In the genomic region with DNA sequence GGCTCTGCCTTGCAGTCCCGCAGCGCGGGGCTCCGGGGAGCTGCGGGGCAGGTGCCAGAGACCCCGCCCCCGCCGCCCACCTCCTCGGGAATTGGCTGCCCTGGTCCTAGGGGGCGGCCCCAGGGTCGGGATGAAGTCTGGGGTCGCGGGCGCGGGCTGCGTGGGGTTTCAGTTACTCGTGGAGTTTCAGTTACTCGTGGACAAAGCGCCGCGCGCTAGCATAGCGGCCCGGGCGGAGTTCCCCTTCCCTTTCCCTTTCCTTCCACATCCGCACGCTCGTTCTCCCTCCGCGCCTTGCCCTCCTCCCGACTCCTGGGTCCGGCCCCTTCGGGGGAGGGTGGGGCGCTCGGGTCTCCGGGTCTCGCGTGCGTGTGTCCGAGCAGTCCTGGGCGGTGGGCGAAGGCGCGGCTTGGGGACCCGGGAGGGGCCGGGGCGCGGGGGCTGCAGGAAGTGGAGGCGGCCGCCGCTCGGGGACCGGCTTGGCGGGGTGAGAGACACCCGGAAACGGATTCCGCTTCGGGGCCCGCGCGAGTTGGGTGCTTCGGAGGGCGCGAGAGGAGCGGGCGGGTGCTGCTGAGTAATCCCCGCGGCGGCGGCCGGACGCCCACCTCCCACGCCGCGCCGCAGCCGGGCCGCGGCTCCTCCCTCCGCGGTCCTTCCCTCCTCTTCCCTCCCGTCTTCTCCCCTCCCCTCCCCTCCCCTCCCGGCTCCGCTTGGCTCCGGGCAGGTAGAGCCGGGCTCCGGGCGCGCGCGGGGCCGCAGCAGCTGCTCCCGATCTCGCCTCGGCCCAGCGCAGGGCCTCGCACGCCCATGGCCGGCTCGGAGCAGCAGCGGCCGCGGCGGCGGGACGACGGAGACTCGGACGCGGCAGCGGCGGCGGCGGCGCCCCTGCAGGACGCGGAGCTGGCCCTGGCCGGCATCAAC, we compare ENCODE assay signal across 8 cellular contexts. TPM values are rescaled to one million over a fixed set of nuclear protein-coding genes. Genes with fewer than 3 reads are reported as not detected.
A peak's percentile ranks its signal among the peaks of the same experiment; 100 is the strongest.
DNase-seq lines count a peak whose midpoint lies in the region; ATAC-seq lines count a peak whose summit lies in the region.

A gene (plus strand): TSS at position 693 of the 924 bp plus-strand sequence. CDS start 118 bp downstream, at position 811.

- no peak within 1 kb of the TSS for H4K5ac ChIP-seq in mesendoderm (ENCODE audit: low read length)

- H2BK5ac ChIP-seq in mesendoderm (ENCODE audit: low read length) = no peak within 1 kb of the TSS

- no peak within 1 kb of the TSS for H4K8ac ChIP-seq in mesendoderm (ENCODE audit: low read depth, low read length)

- H3K4me3 ChIP-seq in mesendoderm (ENCODE audit: low read length) = peak within 1 kb of the TSS; percentile 68

- peak within 1 kb of the TSS; percentile 91 for H3K56ac ChIP-seq in mesendoderm (ENCODE audit: low read length)

- H3K4me1 Mint-ChIP-seq in activated CD8-positive, alpha-beta T cell treated with anti-CD3 and anti-CD28 coated beads, Interleukin-2, amount 10 ng/mL, durations not matched to agents 7 days and 5 days (ENCODE audit: low read depth) = peaks cover 75% of the 10 kb centered on the region

- H3K79me2 ChIP-seq in mesendoderm (ENCODE audit: control insufficient read depth, insufficient read depth, low read length) = peaks cover 14% of the 10 kb centered on the region

- H3K23ac ChIP-seq in mesendoderm (ENCODE audit: low read length) = peak within 1 kb of the TSS; percentile 74

- peak within 1 kb of the TSS; percentile 91 for H3K27ac Mint-ChIP-seq in activated CD8-positive, alpha-beta T cell treated with anti-CD3 and anti-CD28 coated beads, Interleukin-2, amount 10 ng/mL, durations not matched to agents 7 days and 5 days

- H3K4ac ChIP-seq in mesendoderm (ENCODE audit: low read depth, low read length) = peak within 1 kb of the TSS; percentile 83

- no peaks in the 10 kb centered on the region for H3K9me3 Mint-ChIP-seq in activated CD8-positive, alpha-beta T cell treated with anti-CD3 and anti-CD28 coated beads, Interleukin-2, amount 10 ng/mL, durations not matched to agents 7 days and 5 days (ENCODE audit: insufficient read depth)

- H3K18ac ChIP-seq in mesendoderm (ENCODE audit: low read length) = peak within 1 kb of the TSS; percentile 68

- CTCF ChIA-PET in activated CD8-positive, alpha-beta T cell treated with anti-CD3 and anti-CD28 coated beads, Interleukin-2, amount 10 ng/mL, durations not matched to agents 7 days and 5 days (lab: Charles Lee) = interaction anchor here (0.9 to 1.8 kb wide), 3 partner anchors 48 to 1085 kb away, joined by 3 to 5 read pairs (median 5); no protein-coding TSS in a partner anchor

- no peaks in the 10 kb centered on the region for H3K27me3 Mint-ChIP-seq in activated CD8-positive, alpha-beta T cell treated with anti-CD3 and anti-CD28 coated beads, Interleukin-2, amount 10 ng/mL, durations not matched to agents 7 days and 5 days (ENCODE audit: low read depth)

- H2BK15ac ChIP-seq in mesendoderm (replicated peaks; ENCODE audit: low read depth) = no peak within 1 kb of the TSS

- peak within 1 kb of the TSS; percentile 95 for H3K4me3 Mint-ChIP-seq in activated CD8-positive, alpha-beta T cell treated with anti-CD3 and anti-CD28 coated beads, Interleukin-2, amount 10 ng/mL, durations not matched to agents 7 days and 5 days

- H3K4me1 ChIP-seq in mesendoderm (ENCODE audit: control insufficient read depth, low read depth, low read length) = peaks cover 10% of the 10 kb centered on the region

- peaks cover 33% of the 10 kb centered on the region for H3K36me3 Mint-ChIP-seq in activated CD8-positive, alpha-beta T cell treated with anti-CD3 and anti-CD28 coated beads, Interleukin-2, amount 10 ng/mL, durations not matched to agents 7 days and 5 days (ENCODE audit: low read depth)

- peak; percentile 36 for ATAC-seq in HG02981 (IDR thresholded peaks at IDR 0.05; ENCODE audit: unreplicated experiment)
- peak; percentile 73 for ATAC-seq in activated CD8-positive, alpha-beta T cell treated with anti-CD3 and anti-CD28 coated beads, Interleukin-2, amount 10 ng/mL, durations not matched to agents 7 days and 5 days

- H2AK5ac ChIP-seq in mesendoderm (ENCODE audit: low read length) = no peak within 1 kb of the TSS

- peak within 1 kb of the TSS; percentile 82 for H2BK120ac ChIP-seq in mesendoderm (ENCODE audit: low read depth, low read length)

- H3K27ac ChIP-seq in mesendoderm (ENCODE audit: low read depth, low read length) = no peak within 1 kb of the TSS

- no peaks in the 10 kb centered on the region for H3K27me3 ChIP-seq in mesendoderm (ENCODE audit: insufficient read depth, low read length, poor library complexity)

- peaks cover 7% of the 10 kb centered on the region for H3K79me1 ChIP-seq in mesendoderm (ENCODE audit: low read length)

- peak within 1 kb of the TSS; percentile 78 for H3K9ac ChIP-seq in mesendoderm (ENCODE audit: low read length)

- POLR2A ChIA-PET in activated CD8-positive, alpha-beta T cell treated with anti-CD3 and anti-CD28 coated beads, Interleukin-2, amount 10 ng/mL, durations not matched to agents 7 days and 5 days (lab: Charles Lee) = interaction anchor here (1.0 to 4.0 kb wide), 6 partner anchors 22 to 85 kb away, joined by 3 to 30 read pairs (median 7); no protein-coding TSS in a partner anchor

- H3K36me3 ChIP-seq in mesendoderm (ENCODE audit: control insufficient read depth, insufficient read depth, low read length) = no peaks in the 10 kb centered on the region

- WGBS in mesendoderm (ENCODE audit: extremely low coverage, insufficient coverage, low lambda C conversion rate) = no CpG with 5 or more reads among the region's 118 CpGs

- DNase-seq in NCI-H1694 treated with DMSO at 0.1 percent for 48 hours (lab: John Stamatoyannopoulos, UW) (peak; percentile 28), NCI-H1694 (lab: John Stamatoyannopoulos, UW) (no peak), NCI-H748 (lab: John Stamatoyannopoulos, UW; ENCODE audit: unreplicated experiment) (peak; percentile 85), mesendoderm (peak; percentile 61)
- peak; percentile 89 for DNase-seq in activated CD8-positive, alpha-beta T cell treated with anti-CD3 and anti-CD28 coated beads, Interleukin-2, amount 10 ng/mL, durations not matched to agents 7 days and 5 days
- peak; percentile 74 for DNase-seq in effector CD4-positive, alpha-beta T cell
- peak; percentile 59 for DNase-seq in stimulated activated CD8-positive, alpha-beta memory T cell treated with anti-CD3 and anti-CD28 coated beads, Interleukin-15, amount 100 ng/mL, for 1 hour (ENCODE audit: low read depth)

- peak within 1 kb of the TSS; percentile 85 for H3K4me2 ChIP-seq in mesendoderm (ENCODE audit: low read length)

RNA-seq across cellular contexts. Expression of the gene that starts here (rescaled TPM):
- 10 to 100 TPM; 71.5 to 72.2 TPM for total RNA-seq in activated CD8-positive, alpha-beta T cell treated with anti-CD3 and anti-CD28 coated beads, Interleukin-2, amount 10 ng/mL, durations not matched to agents 7 days and 5 days
- 22.6 TPM for polyA plus RNA-seq in mesendoderm (2013, experiment 1 of 2)
- polyA plus RNA-seq in mesendoderm (2013, experiment 2 of 2) = 24.1 TPM
